8 cellular contexts compared by ENCODE assay signal in the genomic region with DNA sequence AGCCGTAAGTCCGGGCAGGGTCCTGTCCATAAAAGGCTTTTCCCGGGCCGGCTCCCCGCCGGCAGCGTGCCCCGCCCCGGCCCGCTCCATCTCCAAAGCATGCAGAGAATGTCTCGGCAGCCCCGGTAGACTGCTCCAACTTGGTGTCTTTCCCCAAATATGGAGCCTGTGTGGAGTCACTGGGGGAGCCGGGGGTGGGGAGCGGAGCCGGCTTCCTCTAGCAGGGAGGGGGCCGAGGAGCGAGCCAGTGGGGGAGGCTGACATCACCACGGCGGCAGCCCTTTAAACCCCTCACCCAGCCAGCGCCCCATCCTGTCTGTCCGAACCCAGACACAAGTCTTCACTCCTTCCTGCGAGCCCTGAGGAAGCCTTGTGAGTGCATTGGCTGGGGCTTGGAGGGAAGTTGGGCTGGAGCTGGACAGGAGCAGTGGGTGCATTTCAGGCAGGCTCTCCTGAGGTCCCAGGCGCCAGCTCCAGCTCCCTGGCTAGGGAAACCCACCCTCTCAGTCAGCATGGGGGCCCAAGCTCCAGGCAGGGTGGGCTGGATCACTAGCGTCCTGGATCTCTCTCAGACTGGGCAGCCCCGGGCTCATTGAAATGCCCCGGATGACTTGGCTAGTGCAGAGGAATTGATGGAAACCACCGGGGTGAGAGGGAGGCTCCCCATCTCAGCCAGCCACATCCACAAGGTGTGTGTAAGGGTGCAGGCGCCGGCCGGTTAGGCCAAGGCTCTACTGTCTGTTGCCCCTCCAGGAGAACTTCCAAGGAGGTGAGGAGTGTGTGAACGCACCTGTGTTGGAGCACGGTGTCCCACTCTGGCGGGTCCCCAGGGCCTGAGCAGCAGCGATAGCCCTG. TPM values are rescaled to one million over a fixed set of nuclear protein-coding genes. Genes with fewer than 3 reads are reported as not detected.
A peak's percentile ranks its signal among the peaks of the same experiment; 100 is the strongest.
DNase-seq lines count a peak whose midpoint lies in the region; ATAC-seq and TF ChIP-seq lines count a peak whose summit lies in the region.

A gene (plus strand): TSS at position 310 of the 855 bp plus-strand sequence. CDS start 3,644 bp downstream, outside the sequence.

- H3K9me3 Mint-ChIP-seq in chondrocyte (ENCODE audit: low read depth), result no peaks in the 10 kb centered on the region

- TF ChIP-seq EP300 in stomach (IDR thresholded peaks at IDR 0.05), result peak; percentile 65

- H3K9me3 ChIP-seq in stomach, result no peaks in the 10 kb centered on the region

- peaks cover 60% of the 10 kb centered on the region for H3K4me1 Mint-ChIP-seq in chondrocyte (ENCODE audit: low read depth)

- H3K4me3 ChIP-seq in HFF-Myc (replicated peaks; ENCODE audit: low read depth, low read length) (peak within 1 kb of the TSS; percentile 36), stomach (peak within 1 kb of the TSS; percentile 40 to 59 (median 54))

- peak within 1 kb of the TSS; percentile 95 for H3K27ac Mint-ChIP-seq in chondrocyte (ENCODE audit: unreplicated experiment)

- H3K27ac ChIP-seq in layer of hippocampus (ENCODE audit: low read depth, low read length) (peak within 1 kb of the TSS; percentile 75), stomach (peak within 1 kb of the TSS; percentile 62 to 94 (median 89))

- peak within 1 kb of the TSS; percentile 93 for H3K4me3 Mint-ChIP-seq in chondrocyte (ENCODE audit: unreplicated experiment)

- 37 to 54% (median 51%) methylated on average over 17 to 34 of the region's 34 CpGs for WGBS in stomach, 5 donors

- H3K4me1 ChIP-seq in stomach, result peaks cover 22 to 76% (median 61%) of the 10 kb centered on the region in 4 donors

- intact Hi-C loops in stomach (cut with DNase I; ENCODE audit: low total_unique reads), result no loop called here

- H3K36me3 ChIP-seq in stomach, result peaks cover 18 to 59% (median 47%) of the 10 kb centered on the region in 4 donors

- TF ChIP-seq POLR2A in stomach (IDR thresholded peaks at IDR 0.05), result peak in 2 of 4 donors; percentile 51 to 57

- peaks cover 38% of the 10 kb centered on the region for H3K36me3 Mint-ChIP-seq in chondrocyte (ENCODE audit: low read depth)

- no peaks in the 10 kb centered on the region for H3K27me3 Mint-ChIP-seq in chondrocyte (ENCODE audit: low read depth)

- DNase-seq in HFF-Myc (ENCODE audit: extremely low read depth, low read depth), result no peak
- peak; percentile 98 for DNase-seq in chondrocyte (ENCODE audit: low spot score)
- peak; percentile 47 for DNase-seq in stomach
- DNase-seq in stimulated activated CD4-positive, alpha-beta T cell treated with anti-CD3 and anti-CD28 coated beads, Interleukin-2, amount 100 ng/mL, for 48 hours, result no peak
- no peak for DNase-seq in inferior parietal cortex (ENCODE audit: extremely low spot score)
- no peak for DNase-seq in activated CD4-positive, alpha-beta T cell treated with anti-CD3 and anti-CD28 coated beads, Interleukin-2, amount 50 U/mL, for 48 hours

- TF ChIP-seq CTCF in HFF-Myc (IDR thresholded peaks at IDR 0.05; ENCODE audit: low read depth, low read length, missing control alignments) (no peak), chondrocyte (IDR thresholded peaks at IDR 0.05) (no peak), stomach (IDR thresholded peaks at IDR 0.05) (no peak)

- no peak for ATAC-seq in HG03442 (IDR thresholded peaks at IDR 0.05; ENCODE audit: unreplicated experiment)

- H3K27me3 ChIP-seq in layer of hippocampus (ENCODE audit: control insufficient read depth, insufficient read depth, low read length), result no peaks in the 10 kb centered on the region
- H3K27me3 ChIP-seq in stomach, result no peaks in the 10 kb centered on the region

RNA-seq across cellular contexts. Expression of the gene that starts here (rescaled TPM):
- 854 to 4,666 TPM (median 4,556 TPM) in 3 replicates for total RNA-seq in chondrocyte
- 1,000 to 10,000 TPM in 4 of 5 donors, 100 to 1,000 TPM in 1; 730 to 3,801 (median 2,320) TPM for total RNA-seq in stomach
- polyA plus RNA-seq in stomach, result 1,000 to 10,000 TPM in 2 of 3 donors, 100 to 1,000 TPM in 1; 575 to 2,971 (median 1,072) TPM

Comparison
In these comparisons a context has a peak if more than half of its experiments do, and no peak if none do; other contexts are left out.
1. DNase-seq: peak in chondrocyte (single experiment) and stomach (single experiment); none in HFF-Myc (single experiment), stimulated activated CD4-positive, alpha-beta T cell treated with anti-CD3 and anti-CD28 coated beads, Interleukin-2, amount 100 ng/mL, for 48 hours (0 of 2), inferior parietal cortex (single experiment) and activated CD4-positive, alpha-beta T cell treated with anti-CD3 and anti-CD28 coated beads, Interleukin-2, amount 50 U/mL, for 48 hours (0 of 2).